Comparison of ENCODE assay signal across 18 cellular contexts in the genomic region with DNA sequence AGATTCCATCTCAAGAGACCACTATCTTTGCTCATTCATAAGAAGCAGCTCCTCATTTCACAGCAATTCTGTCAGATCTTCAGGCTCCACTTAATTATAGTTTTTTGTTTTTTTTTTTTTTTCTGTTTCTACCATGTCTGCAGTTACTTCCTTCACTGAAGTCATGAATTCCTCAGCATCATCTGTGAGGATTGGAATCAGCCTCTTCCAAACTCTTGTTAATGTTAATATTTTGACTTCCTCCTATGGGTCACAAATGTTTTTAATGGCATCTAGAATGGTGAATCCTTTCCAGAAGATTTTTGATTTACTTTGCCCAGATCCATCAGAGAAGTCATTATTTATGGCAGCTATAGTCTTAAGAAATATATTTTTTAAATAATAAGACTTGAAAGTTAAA.
"Had no signal": no experiment of that assay in that cellular context is flagged by ENCODE, and none has a peak within 500 bp of the region (broad histone marks: within the 10 kb centered on the region; RNA-seq: fewer than 3 reads in every experiment).

No MANE protein-coding gene starts in this region.

- FAIRE-seq: TTC549, urothelium cell line had no signal

- H3K79me2 ChIP-seq: parathyroid adenoma had no signal

- H3K27ac ChIP-seq: coronary artery, gastrocnemius medialis, heart right ventricle, parathyroid adenoma, skin epidermis, stomach, thyroid gland had no signal

- H3K4me3 ChIP-seq: coronary artery, gastrocnemius medialis, heart right ventricle, skin epidermis, stomach, thyroid gland had no signal

- H3K4me3 Mint-ChIP-seq: activated naive CD8-positive, alpha-beta T cell treated with anti-CD3 and anti-CD28 coated beads for 36 hours; effector memory CD8-positive, alpha-beta T cell; neural crest cell had no signal

- H3K27me3 Mint-ChIP-seq: activated naive CD8-positive, alpha-beta T cell treated with anti-CD3 and anti-CD28 coated beads for 36 hours; effector memory CD8-positive, alpha-beta T cell had no signal

- H3K4me1 ChIP-seq: gastrocnemius medialis, parathyroid adenoma, stomach, thyroid gland had no signal

- H3K4me1 Mint-ChIP-seq: activated naive CD8-positive, alpha-beta T cell treated with anti-CD3 and anti-CD28 coated beads for 36 hours; neural crest cell had no signal

- H3K27me3 ChIP-seq: gastrocnemius medialis, heart right ventricle, stomach, thyroid gland had no signal

- DNase-seq: activated CD4-positive, alpha-beta T cell treated with anti-CD3 and anti-CD28 coated beads, Interleukin-2, amount 50 U/mL, for 1 hour; activated CD4-positive, CD25-positive, alpha-beta regulatory T cell; activated naive CD8-positive, alpha-beta T cell treated with anti-CD3 and anti-CD28 coated beads for 36 hours; activated T-cell treated with anti-CD3 and anti-CD28 coated beads, Interleukin-2, amount 50 U/mL, for 1 hour; anterior cingulate cortex; effector memory CD8-positive, alpha-beta T cell; gastrocnemius medialis; heart right ventricle; stimulated activated CD4-positive, alpha-beta T cell treated with anti-CD3 and anti-CD28 coated beads, Interleukin-4, amount 100 ng/mL, for 4 hours; stomach; T-helper 2 cell; thyroid gland had no signal

- H3K9me3 Mint-ChIP-seq: activated naive CD8-positive, alpha-beta T cell treated with anti-CD3 and anti-CD28 coated beads for 36 hours; effector memory CD8-positive, alpha-beta T cell; neural crest cell had no signal

- H3K27ac Mint-ChIP-seq: activated naive CD8-positive, alpha-beta T cell treated with anti-CD3 and anti-CD28 coated beads for 36 hours; effector memory CD8-positive, alpha-beta T cell had no signal

- H3K9me3 ChIP-seq: gastrocnemius medialis, heart right ventricle, stomach, thyroid gland had no signal

- H3K9ac ChIP-seq: parathyroid adenoma had no signal

- H2AFZ ChIP-seq: parathyroid adenoma had no signal

- ATAC-seq: effector memory CD8-positive, alpha-beta T cell; gastrocnemius medialis; heart right ventricle had no signal
